2 cellular contexts compared by ENCODE assay signal in genomic region chr20:16479666-16480065, GRCh38.
TF ChIP-seq lines count a peak whose summit lies in the region.

No MANE protein-coding gene starts in this region.

TF ChIP-seq in IMR-90, 13 proteins besides CTCF, POLR2A, EP300 and RAD21:
- TF ChIP-seq ELK1 (IDR thresholded peaks at IDR 0.05; ENCODE audit: borderline replicate concordance, low read depth, low read length) (no peak), CEBPB (IDR thresholded peaks at IDR 0.05; ENCODE audit: low read depth, low read length) (peak; percentile 36), BHLHE40 (IDR thresholded peaks at IDR 0.05; ENCODE audit: low read depth, low read length) (peak; percentile 74)

TF ChIP-seq in SK-N-SH treated with all-trans-retinoic acid at 6 μM for 48 hours, 23 proteins besides CTCF, POLR2A, EP300 and RAD21 (continued from another document):
- TF ChIP-seq PATZ1 (CRISPR knock-in tag; IDR thresholded peaks at IDR 0.05; ENCODE audit: borderline replicate concordance): no peak
- TF ChIP-seq ESRRG (CRISPR knock-in tag; IDR thresholded peaks at IDR 0.05): no peak
- no peak for TF ChIP-seq ZC3H10 (CRISPR knock-in tag; IDR thresholded peaks at IDR 0.05)
- no peak for TF ChIP-seq ARNTL (CRISPR knock-in tag; IDR thresholded peaks at IDR 0.05; ENCODE audit: borderline replicate concordance, low read depth)
- TF ChIP-seq, protein P1, sequence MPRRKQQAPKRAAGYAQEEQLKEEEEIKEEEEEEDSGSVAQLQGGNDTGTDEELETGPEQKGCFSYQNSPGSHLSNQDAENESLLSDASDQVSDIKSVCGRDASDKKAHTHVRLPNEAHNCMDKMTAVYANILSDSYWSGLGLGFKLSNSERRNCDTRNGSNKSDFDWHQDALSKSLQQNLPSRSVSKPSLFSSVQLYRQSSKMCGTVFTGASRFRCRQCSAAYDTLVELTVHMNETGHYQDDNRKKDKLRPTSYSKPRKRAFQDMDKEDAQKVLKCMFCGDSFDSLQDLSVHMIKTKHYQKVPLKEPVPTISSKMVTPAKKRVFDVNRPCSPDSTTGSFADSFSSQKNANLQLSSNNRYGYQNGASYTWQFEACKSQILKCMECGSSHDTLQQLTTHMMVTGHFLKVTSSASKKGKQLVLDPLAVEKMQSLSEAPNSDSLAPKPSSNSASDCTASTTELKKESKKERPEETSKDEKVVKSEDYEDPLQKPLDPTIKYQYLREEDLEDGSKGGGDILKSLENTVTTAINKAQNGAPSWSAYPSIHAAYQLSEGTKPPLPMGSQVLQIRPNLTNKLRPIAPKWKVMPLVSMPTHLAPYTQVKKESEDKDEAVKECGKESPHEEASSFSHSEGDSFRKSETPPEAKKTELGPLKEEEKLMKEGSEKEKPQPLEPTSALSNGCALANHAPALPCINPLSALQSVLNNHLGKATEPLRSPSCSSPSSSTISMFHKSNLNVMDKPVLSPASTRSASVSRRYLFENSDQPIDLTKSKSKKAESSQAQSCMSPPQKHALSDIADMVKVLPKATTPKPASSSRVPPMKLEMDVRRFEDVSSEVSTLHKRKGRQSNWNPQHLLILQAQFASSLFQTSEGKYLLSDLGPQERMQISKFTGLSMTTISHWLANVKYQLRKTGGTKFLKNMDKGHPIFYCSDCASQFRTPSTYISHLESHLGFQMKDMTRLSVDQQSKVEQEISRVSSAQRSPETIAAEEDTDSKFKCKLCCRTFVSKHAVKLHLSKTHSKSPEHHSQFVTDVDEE (CRISPR knock-in tag; IDR thresholded peaks at IDR 0.05): no peak
- no peak for TF ChIP-seq ISL1 (CRISPR knock-in tag; IDR thresholded peaks at IDR 0.05)
- TF ChIP-seq TOX (CRISPR knock-in tag; IDR thresholded peaks at IDR 0.05; ENCODE audit: borderline replicate concordance): no peak
- TF ChIP-seq PPARA (CRISPR knock-in tag; IDR thresholded peaks at IDR 0.05; ENCODE audit: borderline replicate concordance): no peak
